8 cellular contexts compared by ENCODE assay signal in the genomic region with DNA sequence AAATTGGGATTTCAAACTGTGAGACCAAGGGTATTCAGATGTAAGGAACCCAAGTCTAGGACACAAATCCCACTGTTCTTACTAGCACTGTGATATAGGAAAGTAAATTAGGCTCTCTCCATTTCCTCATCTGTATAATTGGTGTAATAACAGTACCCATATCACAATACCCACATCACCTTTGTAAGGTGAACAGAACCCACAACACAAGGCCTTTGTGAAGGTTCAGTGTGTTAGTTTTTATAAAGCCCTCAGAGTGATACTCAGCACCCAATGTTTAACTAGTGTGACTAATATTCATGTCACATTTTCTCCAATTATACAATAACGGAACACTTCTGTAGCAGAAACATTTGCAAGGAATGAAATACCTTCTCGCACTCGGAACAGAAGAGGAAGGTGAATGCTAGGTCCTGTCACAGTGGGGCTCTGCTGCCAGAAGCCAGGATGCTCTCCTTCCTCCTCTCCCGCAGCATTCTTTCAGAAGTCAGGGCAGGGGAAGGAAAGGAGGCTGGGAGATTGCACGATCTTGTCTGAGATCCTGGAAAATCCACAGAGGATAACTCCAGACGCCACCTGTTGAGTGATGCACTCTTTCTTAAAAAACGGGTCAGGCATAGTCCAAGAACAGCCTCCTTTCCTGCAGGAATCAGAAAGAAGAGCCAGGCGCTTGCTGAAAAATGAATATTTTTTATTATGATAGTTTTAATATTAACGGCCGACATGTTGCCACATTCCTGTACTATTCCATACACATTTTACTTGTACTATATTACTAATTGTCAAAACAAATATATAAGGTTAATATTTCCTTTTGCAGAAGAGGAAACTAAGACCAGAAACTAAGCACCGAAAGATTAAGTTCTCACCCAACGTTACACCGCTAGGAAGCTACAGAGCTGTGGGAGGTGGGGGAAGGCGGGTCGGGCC. TPM values are rescaled to one million over a fixed set of nuclear protein-coding genes. Genes with fewer than 3 reads are reported as not detected.
A peak's percentile ranks its signal among the peaks of the same experiment; 100 is the strongest.
DNase-seq lines count a peak whose midpoint lies in the region; ATAC-seq and TF ChIP-seq lines count a peak whose summit lies in the region.

No MANE protein-coding gene starts in this region.

- peaks cover 41% of the 10 kb centered on the region for H3K36me3 Mint-ChIP-seq in stimulated activated naive CD8-positive, alpha-beta T cell treated with anti-CD3 and anti-CD28 coated beads, Interleukin-15, Interleukin-2, amounts not matched to agents 100 ng/mL and 50 ng/mL, for 24 hours (ENCODE audit: low read depth)

- no peak for DNase-seq in stimulated activated naive CD8-positive, alpha-beta T cell treated with anti-CD3 and anti-CD28 coated beads, Interleukin-15, Interleukin-2, amounts not matched to agents 100 U/mL and 50 U/mL, for 24 hours
- no peak for DNase-seq in foreskin keratinocyte
- DNase-seq in NCI-H774 (lab: John Stamatoyannopoulos, UW): no peak
- no peak for DNase-seq in hippocampal formation (lab: John Stamatoyannopoulos, UW)

- peaks cover 16% of the 10 kb centered on the region for H3K4me1 Mint-ChIP-seq in stimulated activated naive CD8-positive, alpha-beta T cell treated with anti-CD3 and anti-CD28 coated beads, Interleukin-15, Interleukin-2, amounts not matched to agents 100 ng/mL and 50 ng/mL, for 24 hours (ENCODE audit: low read depth)

- H3K9me3 Mint-ChIP-seq in stimulated activated naive CD8-positive, alpha-beta T cell treated with anti-CD3 and anti-CD28 coated beads, Interleukin-15, Interleukin-2, amounts not matched to agents 100 ng/mL and 50 ng/mL, for 24 hours: peaks cover 9% of the 10 kb centered on the region

- TF ChIP-seq CTCF in VCaP (conservative IDR thresholded peaks at IDR 0.05) (no peak; the same call in 1 of the 2 replicates), foreskin keratinocyte (conservative IDR thresholded peaks at IDR 0.05) (peak; percentile 12)

- H3K27me3 Mint-ChIP-seq in stimulated activated naive CD8-positive, alpha-beta T cell treated with anti-CD3 and anti-CD28 coated beads, Interleukin-15, Interleukin-2, amounts not matched to agents 100 ng/mL and 50 ng/mL, for 24 hours: no peaks in the 10 kb centered on the region

- H3K4me3 Mint-ChIP-seq in stimulated activated naive CD8-positive, alpha-beta T cell treated with anti-CD3 and anti-CD28 coated beads, Interleukin-15, Interleukin-2, amounts not matched to agents 100 ng/mL and 50 ng/mL, for 24 hours: peak overlapping the region; percentile 93

- H3K36me3 ChIP-seq in rectal smooth muscle tissue (ENCODE audit: control insufficient read depth, insufficient read depth, low read length): peaks cover 4% of the 10 kb centered on the region

- no peak for ATAC-seq in stimulated activated naive CD8-positive, alpha-beta T cell treated with anti-CD3 and anti-CD28 coated beads, Interleukin-15, Interleukin-2, amounts not matched to agents 100 U/mL and 50 U/mL, for 24 hours
- no peak for ATAC-seq in foreskin keratinocyte
- ATAC-seq in HG02973 (IDR thresholded peaks at IDR 0.05; ENCODE audit: unreplicated experiment): no peak

- H3K27ac ChIP-seq in VCaP: peak overlapping the region; percentile 83
- H3K27ac ChIP-seq in foreskin keratinocyte: peak overlapping the region; percentile 31
- peak overlapping the region; percentile 90 for H3K27ac ChIP-seq in rectal smooth muscle tissue (ENCODE audit: low read depth, low read length)

- H3K4me1 ChIP-seq in foreskin keratinocyte (peaks cover 8% of the 10 kb centered on the region), rectal smooth muscle tissue (ENCODE audit: control insufficient read depth, insufficient read depth, low read length) (peaks cover 7% of the 10 kb centered on the region)

- H3K27me3 ChIP-seq in foreskin keratinocyte (no peaks in the 10 kb centered on the region), rectal smooth muscle tissue (ENCODE audit: control insufficient read depth, insufficient read depth, low read length) (no peaks in the 10 kb centered on the region)

- peak overlapping the region; percentile 72 for H3K9ac ChIP-seq in rectal smooth muscle tissue (ENCODE audit: low read length)

- peak overlapping the region; percentile 77 for H3K4me3 ChIP-seq in rectal smooth muscle tissue (ENCODE audit: low read length)

- H3K27ac Mint-ChIP-seq in stimulated activated naive CD8-positive, alpha-beta T cell treated with anti-CD3 and anti-CD28 coated beads, Interleukin-15, Interleukin-2, amounts not matched to agents 100 ng/mL and 50 ng/mL, for 24 hours: peak overlapping the region; percentile 91

RNA-seq across cellular contexts. Expression of a gene that starts 0.8 kb away (rescaled TPM):
- total RNA-seq in foreskin keratinocyte: 12.3 and 12.4 TPM in 2 replicates
- 2.7 and 3.4 TPM in 2 replicates for polyA plus RNA-seq in foreskin keratinocyte

RNA-seq across cellular contexts. Expression of a gene that starts 16.7 kb away (rescaled TPM):
- total RNA-seq in foreskin keratinocyte: 3.7 TPM in 2 replicates
- 0.22 and 0.47 TPM in 2 replicates for polyA plus RNA-seq in foreskin keratinocyte

RNA-seq across cellular contexts. Expression of a gene that starts 49.7 kb away (rescaled TPM):
- 5.1 and 6.5 TPM in 2 replicates for total RNA-seq in foreskin keratinocyte
- 2.6 and 3.1 TPM in 2 replicates for polyA plus RNA-seq in foreskin keratinocyte

RNA-seq across cellular contexts. Expression of a gene that starts 50.6 kb away (rescaled TPM):
- total RNA-seq in foreskin keratinocyte: 1.4 and 1.9 TPM in 2 replicates
- 1.2 and 1.3 TPM in 2 replicates for polyA plus RNA-seq in foreskin keratinocyte

Comparison
In these comparisons a context has a peak if more than half of its experiments do, and no peak if none do; other contexts are left out.
1. H3K27ac ChIP-seq: peak in every context shown above with its lines; median percentile 90 in rectal smooth muscle tissue; 83 in VCaP; 31 in foreskin keratinocyte.